8 cellular contexts compared by ENCODE assay signal in genomic region chr15:70474682-70475438, GRCh38.
DNase-seq lines count a peak whose midpoint lies in the region; ATAC-seq, FAIRE-seq and TF ChIP-seq lines count a peak whose summit lies in the region.

No MANE protein-coding gene starts in this region.

- DNase-seq in H54 (ENCODE audit: insufficient read length, low spot score): peak; percentile 80
- DNase-seq in NOMO-1 treated with DMSO at 0.1 percent for 48 hours (lab: John Stamatoyannopoulos, UW; ENCODE audit: unreplicated experiment): peak; percentile 78
- peak; percentile 59 for DNase-seq in kidney tubule cell (ENCODE audit: low spot score)
- DNase-seq in thoracic aorta (ENCODE audit: low spot score): peak; percentile 86
- no peak for DNase-seq in NCI-H1694 treated with DMSO at 0.1 percent for 48 hours (lab: John Stamatoyannopoulos, UW)

- no peaks in the 10 kb centered on the region for H3K36me3 ChIP-seq in thoracic aorta

- no peak for TF ChIP-seq POLR2A in H54 (IDR thresholded peaks at IDR 0.05; ENCODE audit: low read depth, low read length)

- H3K27me3 Mint-ChIP-seq in brain: peaks cover 8% of the 10 kb centered on the region

- H3K4me1 ChIP-seq in thoracic aorta (ENCODE audit: control insufficient read depth in 1 of 2, low read depth in 2 of 2): peaks cover 18 to 27% of the 10 kb centered on the region in 2 donors

- no peak for TF ChIP-seq CTCF in brain (conservative IDR thresholded peaks at IDR 0.05)
- TF ChIP-seq CTCF in thoracic aorta (IDR thresholded peaks at IDR 0.05): no peak

- peak overlapping the region; percentile 47 to 97 (median 79) for H3K27ac Mint-ChIP-seq in brain

- peaks cover 59% of the 10 kb centered on the region for H3K4me1 Mint-ChIP-seq in brain

- no peaks in the 10 kb centered on the region for H3K9me3 ChIP-seq in thoracic aorta

- H3K36me3 Mint-ChIP-seq in brain: no peaks in the 10 kb centered on the region

- H3K4me3 ChIP-seq in thoracic aorta: peak overlapping the region; percentile 64

- FAIRE-seq in H54 (lab: Jason Lieb, UNC): no peak

- H3K27me3 ChIP-seq in thoracic aorta (replicated peaks; ENCODE audit: insufficient read depth): no peaks in the 10 kb centered on the region

- ATAC-seq in thoracic aorta (ENCODE audit: insufficient number of reproducible peaks, low FRiP score, low read depth) (peak; percentile 95), HG02885 (IDR thresholded peaks at IDR 0.05; ENCODE audit: poor library complexity, unreplicated experiment) (no peak), GM21390 (IDR thresholded peaks at IDR 0.05; ENCODE audit: unreplicated experiment) (no peak)

- H3K27ac ChIP-seq in thoracic aorta: peak overlapping the region; percentile 89 to 95

- H3K4me3 Mint-ChIP-seq in brain: peak overlapping the region in 2 of 5 experiments; percentile 26 to 73

- H3K9me3 Mint-ChIP-seq in brain: peaks cover 0 to 4% (median 1%) of the 10 kb centered on the region in 5 experiments
